In genomic region chr3:101284757-101285156, GRCh38 we compare ENCODE assay signal across 7 cellular contexts. TPM values are rescaled to one million over a fixed set of nuclear protein-coding genes. Genes with fewer than 3 reads are reported as not detected.
"Had no signal": no experiment of that assay in that cellular context is flagged by ENCODE, and none has a peak within 500 bp of the region (broad histone marks: within the 10 kb centered on the region; RNA-seq: fewer than 3 reads in every experiment).

No MANE protein-coding gene starts in this region.

- H3K9ac ChIP-seq: KMS-11 had no signal

- DNase-seq: KBM-7, KG1 had no signal

- H3K27ac ChIP-seq: HL-60, KMS-11 had no signal

- H3K4me2 ChIP-seq: KMS-11 had no signal

- FAIRE-seq: HTR-8/SVneo had no signal

RNA-seq across cellular contexts. Expression of gene IMPG2, which starts 35.6 kb away (rescaled TPM):
- total RNA-seq: HT-29, HT1080 had no signal
